19 cellular contexts compared by ENCODE assay signal in genomic region chr9:93642961-93643360, GRCh38.
DNase-seq lines count a peak whose midpoint lies in the region; ATAC-seq and TF ChIP-seq lines count a peak whose summit lies in the region.
"Had no signal": no experiment of that assay in that cellular context is flagged by ENCODE, and none has a peak within 500 bp of the region (broad histone marks: within the 10 kb centered on the region; RNA-seq: fewer than 3 reads in every experiment).

No MANE protein-coding gene starts in this region.

- H3K4me1 ChIP-seq in esophagus muscularis mucosa, result peaks cover 0 to 10% (median 3%) of the 10 kb centered on the region in 4 donors
- H3K4me1 ChIP-seq: BLaER1 had no signal

- peaks cover 25 to 83% (median 60%) of the 10 kb centered on the region in 4 donors for H3K36me3 ChIP-seq in esophagus muscularis mucosa

- H3K9me3 Mint-ChIP-seq in HFFc6, result peaks cover 3% of the 10 kb centered on the region; the same call in 1 of the 2 replicates
- H3K9me3 Mint-ChIP-seq: dendritic cell treated with granulocyte-macrophage colony-stimulating factor and Interleukin-4, amounts not matched to agents 40 ng/mL and 50 ng/mL, for 4 days had no signal

- ATAC-seq in GM21529 (IDR thresholded peaks at IDR 0.05; ENCODE audit: unreplicated experiment), result no peak
- ATAC-seq: activated naive CD8-positive, alpha-beta T cell treated with anti-CD3 and anti-CD28 coated beads, Interleukin-2, amount 50 U/mL, for 24 hours had no signal

- TF ChIP-seq POLR2A in esophagus muscularis mucosa (IDR thresholded peaks at IDR 0.05; ENCODE audit: low read depth), result no peak

- DNase-seq in AG08395 (ENCODE audit: low spot score) (peak; percentile 88), HFFc6 (peak; percentile 70), astrocyte of the cerebellum (ENCODE audit: low read depth) (peak; percentile 68), hepatic stellate cell (ENCODE audit: low spot score) (peak; percentile 80), esophagus muscularis mucosa (ENCODE audit: extremely low spot score) (no peak), DMS53 (lab: John Stamatoyannopoulos, UW) (no peak), NOMO-1 (lab: John Stamatoyannopoulos, UW; ENCODE audit: unreplicated experiment in 2 of 2) (no peak)
- DNase-seq: activated CD4-positive, alpha-beta T cell treated with anti-CD3 and anti-CD28 coated beads for 48 hours; activated naive CD8-positive, alpha-beta T cell treated with anti-CD3 and anti-CD28 coated beads, Interleukin-2, amount 50 U/mL, for 24 hours; midbrain; NCI-H187 treated with DMSO at 0.1 percent for 48 hours; NCI-H748 treated with DMSO at 0.1 percent for 48 hours; occipital lobe; T-helper 9 cell had no signal

- in situ Hi-C loops in astrocyte of the cerebellum (cut with HindIII; ENCODE audit: low sequenced_read_pairs), result no loop called here

- peaks cover 33% of the 10 kb centered on the region for H3K4me1 Mint-ChIP-seq in HFFc6 (ENCODE audit: low read depth)
- H3K4me1 Mint-ChIP-seq: activated naive CD8-positive, alpha-beta T cell treated with anti-CD3 and anti-CD28 coated beads, Interleukin-2, amount 50 U/mL, for 24 hours had no signal

- H3K36me3 Mint-ChIP-seq in HFFc6 (ENCODE audit: low read depth), result peaks cover 22% of the 10 kb centered on the region

- intact Hi-C loops in esophagus muscularis mucosa (cut with DNase I), result no loop called here

- H3K27ac Mint-ChIP-seq in HFFc6, result peak overlapping the region; percentile 49
- H3K27ac Mint-ChIP-seq: activated naive CD8-positive, alpha-beta T cell treated with anti-CD3 and anti-CD28 coated beads, Interleukin-2, amount 50 U/mL, for 24 hours; dendritic cell treated with granulocyte-macrophage colony-stimulating factor and Interleukin-4, amounts not matched to agents 40 ng/mL and 50 ng/mL, for 4 days had no signal

- whole genome bisulfite sequencing in esophagus muscularis mucosa, result 71% methylated on average over 5 of the region's 5 CpGs

- H3K9me3 ChIP-seq in esophagus muscularis mucosa, result peaks cover 0 to 15% (median 7%) of the 10 kb centered on the region in 4 donors

- H3K4me3 Mint-ChIP-seq in HFFc6, result peak overlapping the region; percentile 30
- H3K4me3 Mint-ChIP-seq: activated naive CD8-positive, alpha-beta T cell treated with anti-CD3 and anti-CD28 coated beads, Interleukin-2, amount 50 U/mL, for 24 hours; dendritic cell treated with granulocyte-macrophage colony-stimulating factor and Interleukin-4, amounts not matched to agents 40 ng/mL and 50 ng/mL, for 4 days had no signal

- no peaks in the 10 kb centered on the region for H3K27me3 ChIP-seq in esophagus muscularis mucosa
- H3K27me3 ChIP-seq: BLaER1 had no signal

- TF ChIP-seq CTCF in HFFc6 (IDR thresholded peaks at IDR 0.05) (no peak), astrocyte of the cerebellum (IDR thresholded peaks at IDR 0.05; ENCODE audit: low read depth, low read length, missing control alignments) (no peak), esophagus muscularis mucosa (IDR thresholded peaks at IDR 0.05) (no peak)

- no peak overlapping the region for H3K4me3 ChIP-seq in astrocyte of the cerebellum (ENCODE audit: low read depth, low read length)
- H3K4me3 ChIP-seq in esophagus muscularis mucosa, result no peak overlapping the region
- H3K4me3 ChIP-seq: BLaER1, smooth muscle cell had no signal

- H3K27me3 Mint-ChIP-seq in HFFc6 (ENCODE audit: insufficient read depth), result peaks cover 2% of the 10 kb centered on the region
- H3K27me3 Mint-ChIP-seq: activated naive CD8-positive, alpha-beta T cell treated with anti-CD3 and anti-CD28 coated beads, Interleukin-2, amount 50 U/mL, for 24 hours; dendritic cell treated with granulocyte-macrophage colony-stimulating factor and Interleukin-4, amounts not matched to agents 40 ng/mL and 50 ng/mL, for 4 days had no signal

- no peak for TF ChIP-seq EP300 in esophagus muscularis mucosa (IDR thresholded peaks at IDR 0.05)

- no peak overlapping the region for H3K27ac ChIP-seq in esophagus muscularis mucosa (replicated peaks in 1 of 4)
- H3K27ac ChIP-seq: BLaER1, HL-60 had no signal

Comparison
In these comparisons a context has a peak if more than half of its experiments do, and no peak if none do; other contexts are left out.
1. DNase-seq: peak in AG08395 (single experiment), HFFc6 (single experiment), astrocyte of the cerebellum (single experiment) and hepatic stellate cell (single experiment); none in esophagus muscularis mucosa (single experiment), DMS53 (single experiment) and NOMO-1 (0 of 2).